17 cellular contexts compared by ENCODE assay signal in genomic region chr11:2931416-2931746, GRCh38. TPM values are rescaled to one million over a fixed set of nuclear protein-coding genes. Genes with fewer than 3 reads are reported as not detected.
DNase-seq lines count a peak whose midpoint lies in the region; ATAC-seq and TF ChIP-seq lines count a peak whose summit lies in the region.
"Had no signal": no experiment of that assay in that cellular context is flagged by ENCODE, and none has a peak within 500 bp of the region (broad histone marks: within the 10 kb centered on the region; RNA-seq: fewer than 3 reads in every experiment).

No MANE protein-coding gene starts in this region.

- no peak for TF ChIP-seq CTCF in 22Rv1 (IDR thresholded peaks at IDR 0.05)
- no peak for TF ChIP-seq CTCF in RWPE1 (conservative IDR thresholded peaks at IDR 0.05; ENCODE audit: low read depth)
- no peak for TF ChIP-seq CTCF in glutamatergic neuron (IDR thresholded peaks at IDR 0.05; ENCODE audit: partially characterized antibody, unreplicated experiment)
- no peak for TF ChIP-seq CTCF in upper lobe of left lung (IDR thresholded peaks at IDR 0.05)

- intact Hi-C loops in CD4-positive, alpha-beta memory T cell (cut with micrococcal nuclease) = no loop called here

- ATAC-seq in upper lobe of left lung (ENCODE audit: low FRiP score in 2 of 2) (no peak), GM19397 (IDR thresholded peaks at IDR 0.05; ENCODE audit: unreplicated experiment) (no peak)

- TF ChIP-seq EP300 in upper lobe of left lung (IDR thresholded peaks at IDR 0.05) = no peak

- peaks cover 3 to 4% of the 10 kb centered on the region in 2 donors for H3K27me3 Mint-ChIP-seq in CD4-positive, alpha-beta memory T cell
- H3K27me3 Mint-ChIP-seq in glutamatergic neuron (ENCODE audit: unreplicated experiment) = peaks cover 13% of the 10 kb centered on the region

- H3K4me1 ChIP-seq in CD4-positive, alpha-beta memory T cell (ENCODE audit: insufficient read depth, low read length) = peaks cover 40% of the 10 kb centered on the region
- H3K4me1 ChIP-seq in endocrine pancreas (ENCODE audit: control insufficient read depth, insufficient read depth, low read length) = no peaks in the 10 kb centered on the region
- H3K4me1 ChIP-seq in upper lobe of left lung = peaks cover 29 to 52% (median 35%) of the 10 kb centered on the region in 4 donors

- H3K9ac ChIP-seq in endocrine pancreas (ENCODE audit: control insufficient read depth, insufficient read depth, low read length) = peak overlapping the region; percentile 26

- DNase-seq in CD4-positive, alpha-beta memory T cell = no peak
- DNase-seq in RWPE1 (ENCODE audit: low spot score) (no peak), glutamatergic neuron (no peak), upper lobe of left lung (no peak)
- DNase-seq: DND-41, GOT3, NCI-H1048, NCI-H1436 treated with DMSO at 0.1 percent for 48 hours, NCI-H510A had no signal

- H3K27ac Mint-ChIP-seq in CD4-positive, alpha-beta memory T cell = peak overlapping the region in 4 of 7 donors; percentile 13 to 85 (median 42)
- no peak overlapping the region for H3K27ac Mint-ChIP-seq in glutamatergic neuron (ENCODE audit: unreplicated experiment)
- H3K27ac Mint-ChIP-seq: B cell; CD4-positive, alpha-beta T cell had no signal

- H3K27me3 ChIP-seq in CD4-positive, alpha-beta memory T cell (ENCODE audit: insufficient read depth, low read length) = no peaks in the 10 kb centered on the region
- H3K27me3 ChIP-seq in endocrine pancreas (ENCODE audit: control insufficient read depth, insufficient read depth, low read length) (peaks cover 2% of the 10 kb centered on the region), upper lobe of left lung (peaks cover 0 to 13% (median 0%) of the 10 kb centered on the region in 4 donors)

- H3K4me1 Mint-ChIP-seq in CD4-positive, alpha-beta memory T cell = peaks cover 12 to 44% (median 17%) of the 10 kb centered on the region in 4 donors
- H3K4me1 Mint-ChIP-seq in glutamatergic neuron (ENCODE audit: low read depth, unreplicated experiment) = peaks cover 3% of the 10 kb centered on the region

- H3K4me3 Mint-ChIP-seq in CD4-positive, alpha-beta memory T cell = no peak overlapping the region
- no peak overlapping the region for H3K4me3 Mint-ChIP-seq in glutamatergic neuron (ENCODE audit: unreplicated experiment)
- H3K4me3 Mint-ChIP-seq: CD4-positive, alpha-beta T cell had no signal

- no peak for TF ChIP-seq POLR2A in upper lobe of left lung (IDR thresholded peaks at IDR 0.05)

- H3K9me3 Mint-ChIP-seq in CD4-positive, alpha-beta memory T cell = peaks cover 0 to 8% (median 0%) of the 10 kb centered on the region in 8 donors
- H3K9me3 Mint-ChIP-seq in glutamatergic neuron (ENCODE audit: unreplicated experiment) = peaks cover 2% of the 10 kb centered on the region
- H3K9me3 Mint-ChIP-seq: CD4-positive, alpha-beta T cell had no signal

- POLR2A ChIA-PET in CD4-positive, alpha-beta memory T cell (lab: Charles Lee; ENCODE audit: partially characterized antibody) = no interaction called here
- POLR2A ChIA-PET in RWPE1 (lab: Yijun Ruan, JAX; ENCODE audit: low non-redundant PET) = no interaction called here

- CTCF ChIA-PET in CD4-positive, alpha-beta memory T cell (lab: Charles Lee; ENCODE audit: partially characterized antibody) = interaction anchor here (0.7 to 1.0 kb wide), 3 partner anchors 16 to 398 kb away, joined by 3 to 5 read pairs (median 3); no protein-coding TSS in a partner anchor
- CTCF ChIA-PET in RWPE1 (lab: Yijun Ruan, JAX) = interaction anchor here (0.6 to 2.9 kb wide), 5 partner anchors 8 to 512 kb away, joined by 3 to 16 read pairs (median 3); no protein-coding TSS in a partner anchor

- WGBS in upper lobe of left lung, 2 donors = 73 to 74% methylated on average over 4 of the region's 4 CpGs

- H3K4me3 ChIP-seq in CD4-positive, alpha-beta memory T cell (ENCODE audit: low read length in 2 of 2) = no peak overlapping the region
- H3K4me3 ChIP-seq in endocrine pancreas (ENCODE audit: control insufficient read depth, insufficient read depth, low read length) (no peak overlapping the region), upper lobe of left lung (no peak overlapping the region)
- H3K4me3 ChIP-seq: GM12878, SK-N-MC had no signal

- no peaks in the 10 kb centered on the region for H3K9me3 ChIP-seq in CD4-positive, alpha-beta memory T cell (ENCODE audit: control insufficient read depth in 1 of 2, low read length in 2 of 2)
- H3K9me3 ChIP-seq in endocrine pancreas (ENCODE audit: control insufficient read depth, low read length) = no peaks in the 10 kb centered on the region
- no peaks in the 10 kb centered on the region for H3K9me3 ChIP-seq in upper lobe of left lung

- H3K27ac ChIP-seq in 22Rv1 (peak overlapping the region; percentile 79; the same call in 1 of the 2 replicates), RWPE1 (peak overlapping the region; percentile 95), upper lobe of left lung (peak overlapping the region in 1 of 4 donors; percentile 71)
- H3K27ac ChIP-seq in CD4-positive, alpha-beta memory T cell (ENCODE audit: low read depth, low read length) = no peak overlapping the region
- H3K27ac ChIP-seq: SK-N-MC had no signal

- H3K36me3 Mint-ChIP-seq in CD4-positive, alpha-beta memory T cell = no peaks in the 10 kb centered on the region
- H3K36me3 Mint-ChIP-seq in glutamatergic neuron (ENCODE audit: unreplicated experiment) = no peaks in the 10 kb centered on the region

- H3K36me3 ChIP-seq in CD4-positive, alpha-beta memory T cell (ENCODE audit: insufficient read depth, low read length) = no peaks in the 10 kb centered on the region
- H3K36me3 ChIP-seq in endocrine pancreas (ENCODE audit: control insufficient read depth, insufficient read depth, low read length) (no peaks in the 10 kb centered on the region), upper lobe of left lung (no peaks in the 10 kb centered on the region)

RNA-seq across cellular contexts. Expression of gene PHLDA2, which starts 2.2 kb away (rescaled TPM):
- 1 to 10 TPM; 1.1 TPM for total RNA-seq in CD4-positive, alpha-beta memory T cell
- 1 to 10 TPM in 1 of 2 donors, under 1 TPM in 1; 0.58 to 1.9 TPM for polyA plus RNA-seq in CD4-positive, alpha-beta memory T cell
- total RNA-seq in glutamatergic neuron (ENCODE audit: unreplicated experiment) (1.2 TPM), upper lobe of left lung (10 to 100 TPM in 4 of 6 donors, 1 to 10 TPM in 1, not detected in 1; 8.6 to 38.9 (median 21.0) TPM)
- total RNA-seq: B cell had no signal

RNA-seq across cellular contexts. Expression of gene CDKN1C, which starts 45.8 kb away (rescaled TPM):
- total RNA-seq in CD4-positive, alpha-beta memory T cell = 1 to 10 TPM; 4.9 to 6.1 TPM
- under 1 TPM; 0.10 to 0.73 TPM for polyA plus RNA-seq in CD4-positive, alpha-beta memory T cell
- total RNA-seq in glutamatergic neuron (ENCODE audit: unreplicated experiment) = 391 TPM
- 10 to 100 TPM; 23.4 to 71.9 (median 33.6) TPM for total RNA-seq in upper lobe of left lung
- total RNA-seq: HepG2 had no signal
- polyA plus RNA-seq: HepG2 had no signal
